Comparison of ENCODE assay signal across 1 cellular context in the genomic region with DNA sequence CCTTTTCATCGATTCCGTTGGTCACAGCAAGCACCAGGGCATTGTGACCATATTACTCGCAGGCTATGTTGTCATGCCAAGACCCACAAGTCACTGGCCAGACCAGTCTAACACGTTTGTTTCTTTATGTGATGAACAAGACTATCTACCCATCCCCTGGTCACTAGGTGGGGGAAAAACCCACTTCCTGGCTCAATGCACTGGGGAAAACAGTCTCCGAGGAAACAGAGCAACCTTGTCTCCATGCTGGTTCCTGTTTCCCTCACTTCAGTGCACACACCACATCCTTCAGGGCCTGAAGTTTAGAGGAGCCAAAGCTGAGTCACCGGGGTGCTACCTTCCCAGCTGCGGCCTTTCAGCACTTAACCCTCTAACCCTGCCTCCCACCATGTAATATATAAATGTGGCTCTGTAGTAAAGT.
TF ChIP-seq lines count a peak whose summit lies in the region.

No MANE protein-coding gene starts in this region.

TF ChIP-seq in GM12878, 131 proteins besides CTCF, POLR2A, EP300 and RAD21 (continued from another document and continues in another):
- TF ChIP-seq, protein P1, sequence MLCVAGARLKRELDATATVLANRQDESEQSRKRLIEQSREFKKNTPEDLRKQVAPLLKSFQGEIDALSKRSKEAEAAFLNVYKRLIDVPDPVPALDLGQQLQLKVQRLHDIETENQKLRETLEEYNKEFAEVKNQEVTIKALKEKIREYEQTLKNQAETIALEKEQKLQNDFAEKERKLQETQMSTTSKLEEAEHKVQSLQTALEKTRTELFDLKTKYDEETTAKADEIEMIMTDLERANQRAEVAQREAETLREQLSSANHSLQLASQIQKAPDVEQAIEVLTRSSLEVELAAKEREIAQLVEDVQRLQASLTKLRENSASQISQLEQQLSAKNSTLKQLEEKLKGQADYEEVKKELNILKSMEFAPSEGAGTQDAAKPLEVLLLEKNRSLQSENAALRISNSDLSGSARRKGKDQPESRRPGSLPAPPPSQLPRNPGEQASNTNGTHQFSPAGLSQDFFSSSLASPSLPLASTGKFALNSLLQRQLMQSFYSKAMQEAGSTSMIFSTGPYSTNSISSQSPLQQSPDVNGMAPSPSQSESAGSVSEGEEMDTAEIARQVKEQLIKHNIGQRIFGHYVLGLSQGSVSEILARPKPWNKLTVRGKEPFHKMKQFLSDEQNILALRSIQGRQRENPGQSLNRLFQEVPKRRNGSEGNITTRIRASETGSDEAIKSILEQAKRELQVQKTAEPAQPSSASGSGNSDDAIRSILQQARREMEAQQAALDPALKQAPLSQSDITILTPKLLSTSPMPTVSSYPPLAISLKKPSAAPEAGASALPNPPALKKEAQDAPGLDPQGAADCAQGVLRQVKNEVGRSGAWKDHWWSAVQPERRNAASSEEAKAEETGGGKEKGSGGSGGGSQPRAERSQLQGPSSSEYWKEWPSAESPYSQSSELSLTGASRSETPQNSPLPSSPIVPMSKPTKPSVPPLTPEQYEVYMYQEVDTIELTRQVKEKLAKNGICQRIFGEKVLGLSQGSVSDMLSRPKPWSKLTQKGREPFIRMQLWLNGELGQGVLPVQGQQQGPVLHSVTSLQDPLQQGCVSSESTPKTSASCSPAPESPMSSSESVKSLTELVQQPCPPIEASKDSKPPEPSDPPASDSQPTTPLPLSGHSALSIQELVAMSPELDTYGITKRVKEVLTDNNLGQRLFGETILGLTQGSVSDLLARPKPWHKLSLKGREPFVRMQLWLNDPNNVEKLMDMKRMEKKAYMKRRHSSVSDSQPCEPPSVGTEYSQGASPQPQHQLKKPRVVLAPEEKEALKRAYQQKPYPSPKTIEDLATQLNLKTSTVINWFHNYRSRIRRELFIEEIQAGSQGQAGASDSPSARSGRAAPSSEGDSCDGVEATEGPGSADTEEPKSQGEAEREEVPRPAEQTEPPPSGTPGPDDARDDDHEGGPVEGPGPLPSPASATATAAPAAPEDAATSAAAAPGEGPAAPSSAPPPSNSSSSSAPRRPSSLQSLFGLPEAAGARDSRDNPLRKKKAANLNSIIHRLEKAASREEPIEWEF (IDR thresholded peaks at IDR 0.05; ENCODE audit: insufficient replicate concordance, low read depth, low read length), result peak; percentile 25
- TF ChIP-seq SP1 (IDR thresholded peaks at IDR 0.05; ENCODE audit: low read depth, low read length) (peak; percentile 37), MEF2B (IDR thresholded peaks at IDR 0.05; ENCODE audit: partially characterized antibody, poor library complexity, severe bottlenecking) (peak; percentile 64), TBL1XR1 (IDR thresholded peaks at IDR 0.05; ENCODE audit: low read depth, low read length) (no peak), MTA3 (IDR thresholded peaks at IDR 0.05; ENCODE audit: borderline replicate concordance, low read length) (no peak), RAD51 (IDR thresholded peaks at IDR 0.05) (no peak), SMARCA5 (IDR thresholded peaks at IDR 0.05) (no peak), NR2F1 (conservative IDR thresholded peaks at IDR 0.05) (peak; percentile 66; the same call in 1 of the 2 replicates), IKZF1 (conservative IDR thresholded peaks at IDR 0.05) (peak; percentile 72), NR2C1 (IDR thresholded peaks at IDR 0.05) (no peak), IRF4 (IDR thresholded peaks at IDR 0.05; ENCODE audit: low read depth, low read length) (no peak), TARDBP (IDR thresholded peaks at IDR 0.05; ENCODE audit: borderline replicate concordance) (no peak), NFYA (IDR thresholded peaks at IDR 0.05; ENCODE audit: borderline replicate concordance, low read depth, low read length) (no peak), MYC (IDR thresholded peaks at IDR 0.05; ENCODE audit: insufficient read depth, insufficient read length, insufficient replicate concordance, low read length, severe bottlenecking) (no peak), RB1 (IDR thresholded peaks at IDR 0.05; ENCODE audit: borderline replicate concordance) (no peak), HDAC6 (IDR thresholded peaks at IDR 0.05; ENCODE audit: unreplicated experiment) (no peak), RFX5 (IDR thresholded peaks at IDR 0.05; ENCODE audit: low read depth, low read length) (no peak), ZNF24 (IDR thresholded peaks at IDR 0.05) (no peak), POLR2AphosphoS2 (IDR thresholded peaks at IDR 0.05; ENCODE audit: low read depth, low read length) (no peak), SPI1 (IDR thresholded peaks at IDR 0.05; ENCODE audit: borderline replicate concordance, insufficient read depth, low read depth, low read length) (peak; percentile 71), ATF7 (IDR thresholded peaks at IDR 0.05; ENCODE audit: low read depth) (no peak; the same call in 1 of the 2 replicates), CBFB (IDR thresholded peaks at IDR 0.05; ENCODE audit: low read depth) (no peak), FOS (IDR thresholded peaks at IDR 0.05; ENCODE audit: borderline replicate concordance, extremely low read depth, insufficient read length) (no peak), CREB1 (IDR thresholded peaks at IDR 0.05; ENCODE audit: low read depth) (0 out of 2 replicates have a peak, but pooled peaks have one; percentile 42), HDAC2 (IDR thresholded peaks at IDR 0.05) (no peak), TAF1 (IDR thresholded peaks at IDR 0.05; ENCODE audit: borderline replicate concordance, low read depth, low read length) (no peak), BCL11A (IDR thresholded peaks at IDR 0.05; ENCODE audit: low read depth, low read length) (peak; percentile 62), RUNX3 (IDR thresholded peaks at IDR 0.05; ENCODE audit: low read length) (peak; percentile 83), SMAD5 (IDR thresholded peaks at IDR 0.05; ENCODE audit: low read depth) (no peak)
- TF ChIP-seq, protein P2, sequence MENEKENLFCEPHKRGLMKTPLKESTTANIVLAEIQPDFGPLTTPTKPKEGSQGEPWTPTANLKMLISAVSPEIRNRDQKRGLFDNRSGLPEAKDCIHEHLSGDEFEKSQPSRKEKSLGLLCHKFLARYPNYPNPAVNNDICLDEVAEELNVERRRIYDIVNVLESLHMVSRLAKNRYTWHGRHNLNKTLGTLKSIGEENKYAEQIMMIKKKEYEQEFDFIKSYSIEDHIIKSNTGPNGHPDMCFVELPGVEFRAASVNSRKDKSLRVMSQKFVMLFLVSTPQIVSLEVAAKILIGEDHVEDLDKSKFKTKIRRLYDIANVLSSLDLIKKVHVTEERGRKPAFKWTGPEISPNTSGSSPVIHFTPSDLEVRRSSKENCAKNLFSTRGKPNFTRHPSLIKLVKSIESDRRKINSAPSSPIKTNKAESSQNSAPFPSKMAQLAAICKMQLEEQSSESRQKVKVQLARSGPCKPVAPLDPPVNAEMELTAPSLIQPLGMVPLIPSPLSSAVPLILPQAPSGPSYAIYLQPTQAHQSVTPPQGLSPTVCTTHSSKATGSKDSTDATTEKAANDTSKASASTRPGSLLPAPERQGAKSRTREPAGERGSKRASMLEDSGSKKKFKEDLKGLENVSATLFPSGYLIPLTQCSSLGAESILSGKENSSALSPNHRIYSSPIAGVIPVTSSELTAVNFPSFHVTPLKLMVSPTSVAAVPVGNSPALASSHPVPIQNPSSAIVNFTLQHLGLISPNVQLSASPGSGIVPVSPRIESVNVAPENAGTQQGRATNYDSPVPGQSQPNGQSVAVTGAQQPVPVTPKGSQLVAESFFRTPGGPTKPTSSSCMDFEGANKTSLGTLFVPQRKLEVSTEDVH (IDR thresholded peaks at IDR 0.05; ENCODE audit: low read depth, partially characterized antibody), result no peak
- TF ChIP-seq, protein P3, sequence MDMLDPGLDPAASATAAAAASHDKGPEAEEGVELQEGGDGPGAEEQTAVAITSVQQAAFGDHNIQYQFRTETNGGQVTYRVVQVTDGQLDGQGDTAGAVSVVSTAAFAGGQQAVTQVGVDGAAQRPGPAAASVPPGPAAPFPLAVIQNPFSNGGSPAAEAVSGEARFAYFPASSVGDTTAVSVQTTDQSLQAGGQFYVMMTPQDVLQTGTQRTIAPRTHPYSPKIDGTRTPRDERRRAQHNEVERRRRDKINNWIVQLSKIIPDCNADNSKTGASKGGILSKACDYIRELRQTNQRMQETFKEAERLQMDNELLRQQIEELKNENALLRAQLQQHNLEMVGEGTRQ (IDR thresholded peaks at IDR 0.05; ENCODE audit: borderline replicate concordance, low read depth, low read length), result no peak
- TF ChIP-seq, protein P4, sequence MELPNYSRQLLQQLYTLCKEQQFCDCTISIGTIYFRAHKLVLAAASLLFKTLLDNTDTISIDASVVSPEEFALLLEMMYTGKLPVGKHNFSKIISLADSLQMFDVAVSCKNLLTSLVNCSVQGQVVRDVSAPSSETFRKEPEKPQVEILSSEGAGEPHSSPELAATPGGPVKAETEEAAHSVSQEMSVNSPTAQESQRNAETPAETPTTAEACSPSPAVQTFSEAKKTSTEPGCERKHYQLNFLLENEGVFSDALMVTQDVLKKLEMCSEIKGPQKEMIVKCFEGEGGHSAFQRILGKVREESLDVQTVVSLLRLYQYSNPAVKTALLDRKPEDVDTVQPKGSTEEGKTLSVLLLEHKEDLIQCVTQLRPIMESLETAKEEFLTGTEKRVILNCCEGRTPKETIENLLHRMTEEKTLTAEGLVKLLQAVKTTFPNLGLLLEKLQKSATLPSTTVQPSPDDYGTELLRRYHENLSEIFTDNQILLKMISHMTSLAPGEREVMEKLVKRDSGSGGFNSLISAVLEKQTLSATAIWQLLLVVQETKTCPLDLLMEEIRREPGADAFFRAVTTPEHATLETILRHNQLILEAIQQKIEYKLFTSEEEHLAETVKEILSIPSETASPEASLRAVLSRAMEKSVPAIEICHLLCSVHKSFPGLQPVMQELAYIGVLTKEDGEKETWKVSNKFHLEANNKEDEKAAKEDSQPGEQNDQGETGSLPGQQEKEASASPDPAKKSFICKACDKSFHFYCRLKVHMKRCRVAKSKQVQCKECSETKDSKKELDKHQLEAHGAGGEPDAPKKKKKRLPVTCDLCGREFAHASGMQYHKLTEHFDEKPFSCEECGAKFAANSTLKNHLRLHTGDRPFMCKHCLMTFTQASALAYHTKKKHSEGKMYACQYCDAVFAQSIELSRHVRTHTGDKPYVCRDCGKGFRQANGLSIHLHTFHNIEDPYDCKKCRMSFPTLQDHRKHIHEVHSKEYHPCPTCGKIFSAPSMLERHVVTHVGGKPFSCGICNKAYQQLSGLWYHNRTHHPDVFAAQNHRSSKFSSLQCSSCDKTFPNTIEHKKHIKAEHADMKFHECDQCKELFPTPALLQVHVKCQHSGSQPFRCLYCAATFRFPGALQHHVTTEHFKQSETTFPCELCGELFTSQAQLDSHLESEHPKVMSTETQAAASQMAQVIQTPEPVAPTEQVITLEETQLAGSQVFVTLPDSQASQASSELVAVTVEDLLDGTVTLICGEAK (IDR thresholded peaks at IDR 0.05; ENCODE audit: borderline replicate concordance), result no peak
- TF ChIP-seq, protein P5, sequence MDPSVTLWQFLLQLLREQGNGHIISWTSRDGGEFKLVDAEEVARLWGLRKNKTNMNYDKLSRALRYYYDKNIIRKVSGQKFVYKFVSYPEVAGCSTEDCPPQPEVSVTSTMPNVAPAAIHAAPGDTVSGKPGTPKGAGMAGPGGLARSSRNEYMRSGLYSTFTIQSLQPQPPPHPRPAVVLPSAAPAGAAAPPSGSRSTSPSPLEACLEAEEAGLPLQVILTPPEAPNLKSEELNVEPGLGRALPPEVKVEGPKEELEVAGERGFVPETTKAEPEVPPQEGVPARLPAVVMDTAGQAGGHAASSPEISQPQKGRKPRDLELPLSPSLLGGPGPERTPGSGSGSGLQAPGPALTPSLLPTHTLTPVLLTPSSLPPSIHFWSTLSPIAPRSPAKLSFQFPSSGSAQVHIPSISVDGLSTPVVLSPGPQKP (IDR thresholded peaks at IDR 0.05; ENCODE audit: low read depth, low read length), result no peak
- TF ChIP-seq, protein P6, sequence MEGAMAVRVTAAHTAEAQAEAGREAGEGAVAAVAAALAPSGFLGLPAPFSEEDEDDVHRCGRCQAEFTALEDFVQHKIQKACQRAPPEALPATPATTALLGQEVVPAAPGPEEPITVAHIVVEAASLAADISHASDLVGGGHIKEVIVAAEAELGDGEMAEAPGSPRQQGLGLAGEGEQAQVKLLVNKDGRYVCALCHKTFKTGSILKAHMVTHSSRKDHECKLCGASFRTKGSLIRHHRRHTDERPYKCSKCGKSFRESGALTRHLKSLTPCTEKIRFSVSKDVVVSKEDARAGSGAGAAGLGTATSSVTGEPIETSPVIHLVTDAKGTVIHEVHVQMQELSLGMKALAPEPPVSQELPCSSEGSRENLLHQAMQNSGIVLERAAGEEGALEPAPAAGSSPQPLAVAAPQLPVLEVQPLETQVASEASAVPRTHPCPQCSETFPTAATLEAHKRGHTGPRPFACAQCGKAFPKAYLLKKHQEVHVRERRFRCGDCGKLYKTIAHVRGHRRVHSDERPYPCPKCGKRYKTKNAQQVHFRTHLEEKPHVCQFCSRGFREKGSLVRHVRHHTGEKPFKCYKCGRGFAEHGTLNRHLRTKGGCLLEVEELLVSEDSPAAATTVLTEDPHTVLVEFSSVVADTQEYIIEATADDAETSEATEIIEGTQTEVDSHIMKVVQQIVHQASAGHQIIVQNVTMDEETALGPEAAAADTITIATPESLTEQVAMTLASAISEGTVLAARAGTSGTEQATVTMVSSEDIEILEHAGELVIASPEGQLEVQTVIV (IDR thresholded peaks at IDR 0.05; ENCODE audit: borderline replicate concordance, partially characterized antibody), result no peak
- TF ChIP-seq, protein P7, sequence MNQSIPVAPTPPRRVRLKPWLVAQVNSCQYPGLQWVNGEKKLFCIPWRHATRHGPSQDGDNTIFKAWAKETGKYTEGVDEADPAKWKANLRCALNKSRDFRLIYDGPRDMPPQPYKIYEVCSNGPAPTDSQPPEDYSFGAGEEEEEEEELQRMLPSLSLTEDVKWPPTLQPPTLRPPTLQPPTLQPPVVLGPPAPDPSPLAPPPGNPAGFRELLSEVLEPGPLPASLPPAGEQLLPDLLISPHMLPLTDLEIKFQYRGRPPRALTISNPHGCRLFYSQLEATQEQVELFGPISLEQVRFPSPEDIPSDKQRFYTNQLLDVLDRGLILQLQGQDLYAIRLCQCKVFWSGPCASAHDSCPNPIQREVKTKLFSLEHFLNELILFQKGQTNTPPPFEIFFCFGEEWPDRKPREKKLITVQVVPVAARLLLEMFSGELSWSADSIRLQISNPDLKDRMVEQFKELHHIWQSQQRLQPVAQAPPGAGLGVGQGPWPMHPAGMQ (IDR thresholded peaks at IDR 0.05; ENCODE audit: borderline replicate concordance), result no peak
- TF ChIP-seq, protein P8, sequence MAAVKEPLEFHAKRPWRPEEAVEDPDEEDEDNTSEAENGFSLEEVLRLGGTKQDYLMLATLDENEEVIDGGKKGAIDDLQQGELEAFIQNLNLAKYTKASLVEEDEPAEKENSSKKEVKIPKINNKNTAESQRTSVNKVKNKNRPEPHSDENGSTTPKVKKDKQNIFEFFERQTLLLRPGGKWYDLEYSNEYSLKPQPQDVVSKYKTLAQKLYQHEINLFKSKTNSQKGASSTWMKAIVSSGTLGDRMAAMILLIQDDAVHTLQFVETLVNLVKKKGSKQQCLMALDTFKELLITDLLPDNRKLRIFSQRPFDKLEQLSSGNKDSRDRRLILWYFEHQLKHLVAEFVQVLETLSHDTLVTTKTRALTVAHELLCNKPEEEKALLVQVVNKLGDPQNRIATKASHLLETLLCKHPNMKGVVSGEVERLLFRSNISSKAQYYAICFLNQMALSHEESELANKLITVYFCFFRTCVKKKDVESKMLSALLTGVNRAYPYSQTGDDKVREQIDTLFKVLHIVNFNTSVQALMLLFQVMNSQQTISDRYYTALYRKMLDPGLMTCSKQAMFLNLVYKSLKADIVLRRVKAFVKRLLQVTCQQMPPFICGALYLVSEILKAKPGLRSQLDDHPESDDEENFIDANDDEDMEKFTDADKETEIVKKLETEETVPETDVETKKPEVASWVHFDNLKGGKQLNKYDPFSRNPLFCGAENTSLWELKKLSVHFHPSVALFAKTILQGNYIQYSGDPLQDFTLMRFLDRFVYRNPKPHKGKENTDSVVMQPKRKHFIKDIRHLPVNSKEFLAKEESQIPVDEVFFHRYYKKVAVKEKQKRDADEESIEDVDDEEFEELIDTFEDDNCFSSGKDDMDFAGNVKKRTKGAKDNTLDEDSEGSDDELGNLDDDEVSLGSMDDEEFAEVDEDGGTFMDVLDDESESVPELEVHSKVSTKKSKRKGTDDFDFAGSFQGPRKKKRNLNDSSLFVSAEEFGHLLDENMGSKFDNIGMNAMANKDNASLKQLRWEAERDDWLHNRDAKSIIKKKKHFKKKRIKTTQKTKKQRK (IDR thresholded peaks at IDR 0.05; ENCODE audit: low read depth, low read length), result no peak
